7 cellular contexts compared by ENCODE assay signal in the genomic region with DNA sequence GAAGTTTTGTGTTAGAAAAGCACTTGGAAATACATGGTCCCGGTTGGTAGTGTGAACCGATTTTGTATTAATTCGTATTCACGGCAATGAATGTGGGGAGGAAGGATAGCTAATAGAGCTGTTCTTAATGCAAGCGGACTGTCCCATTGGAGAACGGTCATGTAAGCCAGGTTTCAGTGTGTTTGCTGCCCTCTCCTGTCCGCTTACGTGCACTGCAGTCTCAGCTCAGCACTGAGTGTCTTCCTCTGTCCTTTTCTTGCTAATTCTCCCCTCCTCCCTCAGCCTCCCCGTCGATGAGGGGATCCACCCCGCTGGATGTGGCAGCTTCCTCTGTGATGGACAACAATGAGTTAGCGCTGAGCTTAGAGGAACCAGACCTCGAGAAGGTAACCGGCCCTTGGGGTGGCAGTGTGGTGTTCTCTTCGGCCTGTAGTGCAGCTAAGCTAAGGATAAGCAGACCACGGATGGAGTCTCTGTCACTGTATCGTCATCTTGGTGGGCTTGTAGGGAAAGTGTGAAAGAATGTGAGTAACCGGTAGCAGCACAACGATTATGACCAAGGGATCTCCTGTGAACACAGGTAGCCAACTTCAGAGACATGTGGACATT.
DNase-seq lines count a peak whose midpoint lies in the region; ATAC-seq and TF ChIP-seq lines count a peak whose summit lies in the region.

No MANE protein-coding gene starts in this region.

- no peak overlapping the region for H3K27ac Mint-ChIP-seq in endodermal cell

- no peaks in the 10 kb centered on the region for H3K36me3 ChIP-seq in endodermal cell (ENCODE audit: control insufficient read depth, insufficient read depth, low read length)

- TF ChIP-seq CTCF in GM12873 (IDR thresholded peaks at IDR 0.05; ENCODE audit: insufficient read depth, low read depth, low read length, missing control alignments) (peak; percentile 100), endodermal cell (conservative IDR thresholded peaks at IDR 0.05) (peak; percentile 93)

- no peak overlapping the region for H3K4me3 ChIP-seq in endodermal cell (ENCODE audit: low read length)

- H3K36me3 Mint-ChIP-seq in endodermal cell (ENCODE audit: low read depth) = no peaks in the 10 kb centered on the region

- peaks cover 6% of the 10 kb centered on the region for H3K4me1 Mint-ChIP-seq in endodermal cell

- ATAC-seq in HG02938 (IDR thresholded peaks at IDR 0.05; ENCODE audit: unreplicated experiment) = peak; percentile 68

- no peaks in the 10 kb centered on the region for H3K9me3 ChIP-seq in endodermal cell (ENCODE audit: control insufficient read depth, low read length)

- H3K27me3 ChIP-seq in endodermal cell (ENCODE audit: control insufficient read depth, insufficient read depth, low read length, poor library complexity, severe bottlenecking) = no peaks in the 10 kb centered on the region

- H3K27ac ChIP-seq in endodermal cell (ENCODE audit: low read depth, low read length) = no peak overlapping the region

- H3K9me3 Mint-ChIP-seq in endodermal cell = no peaks in the 10 kb centered on the region

- no peak overlapping the region for H3K9ac ChIP-seq in endodermal cell (ENCODE audit: extremely low read depth, low read length, poor library complexity, severe bottlenecking)

- no peaks in the 10 kb centered on the region for H3K4me1 ChIP-seq in endodermal cell (ENCODE audit: control insufficient read depth, insufficient read depth, low read length)

- H3K27me3 Mint-ChIP-seq in endodermal cell (ENCODE audit: insufficient read depth) = peaks cover 4% of the 10 kb centered on the region

- DNase-seq in NCI-H82 (lab: John Stamatoyannopoulos, UW) (peak; percentile 78), endodermal cell (peak; percentile 95), midbrain (lab: John Stamatoyannopoulos, UW) (peak; percentile 81)
- peak; percentile 84 for DNase-seq in activated CD8-positive, alpha-beta memory T cell treated with anti-CD3 and anti-CD28 coated beads for 24 hours
- peak; percentile 23 to 45 for DNase-seq in stimulated activated CD8-positive, alpha-beta memory T cell treated with anti-CD3 and anti-CD28 coated beads, Interleukin-2, amount 100 ng/mL, for 48 hours (ENCODE audit: low read depth in 2 of 2)

- no peak overlapping the region for H3K4me3 Mint-ChIP-seq in endodermal cell

- WGBS in endodermal cell (ENCODE audit: insufficient coverage in 1 of 2, insufficient read length in 1 of 2), 2 experiments = 29 to 31% methylated on average over 19 of the region's 19 CpGs

Comparison
In these comparisons a context has a peak if more than half of its experiments do, and no peak if none do; other contexts are left out.
1. DNase-seq: peak in every context shown above with its lines; median percentile 95 in endodermal cell; 84 in activated CD8-positive, alpha-beta memory T cell treated with anti-CD3 and anti-CD28 coated beads for 24 hours; 81 in midbrain; 78 in NCI-H82; 34 in stimulated activated CD8-positive, alpha-beta memory T cell treated with anti-CD3 and anti-CD28 coated beads, Interleukin-2, amount 100 ng/mL, for 48 hours.